ENCODE assay signal across 14 cellular contexts in genomic region chr21:38815060-38815405, GRCh38. TPM values are rescaled to one million over a fixed set of nuclear protein-coding genes. Genes with fewer than 3 reads are reported as not detected.
A peak's percentile ranks its signal among the peaks of the same experiment; 100 is the strongest.
DNase-seq lines count a peak whose midpoint lies in the region; TF ChIP-seq lines count a peak whose summit lies in the region.
"Had no signal": no experiment of that assay in that cellular context is flagged by ENCODE, and none has a peak within 500 bp of the region (broad histone marks: within the 10 kb centered on the region; RNA-seq: fewer than 3 reads in every experiment).

No MANE protein-coding gene starts in this region.

- H3K27me3 ChIP-seq in transverse colon, result no peaks in the 10 kb centered on the region
- H3K27me3 ChIP-seq: thyroid gland had no signal

- POLR2A ChIA-PET in activated CD4-positive, alpha-beta memory T cell treated with anti-CD3 and anti-CD28 coated beads, Interleukin-2, amount 10 ng/mL, durations not matched to agents 7 days and 5 days (lab: Charles Lee), result no interaction called here
- POLR2A ChIA-PET in GM10248 (lab: Yijun Ruan, JAX), result no interaction called here

- H3K27me3 Mint-ChIP-seq in activated T-cell treated with anti-CD3 and anti-CD28 coated beads, Interleukin-2, amount 50 U/mL, for 24 hours, result no peaks in the 10 kb centered on the region
- no peaks in the 10 kb centered on the region for H3K27me3 Mint-ChIP-seq in activated CD4-positive, alpha-beta memory T cell treated with anti-CD3 and anti-CD28 coated beads, Interleukin-2, amount 10 ng/mL, durations not matched to agents 7 days and 5 days

- no peak for DNase-seq in activated T-cell treated with anti-CD3 and anti-CD28 coated beads, Interleukin-2, amount 50 U/mL, for 24 hours
- DNase-seq in activated T-cell treated with anti-CD3 and anti-CD28 coated beads, Interleukin-2, amount 50 U/mL, for 48 hours, result no peak
- DNase-seq in SW480 (ENCODE audit: low spot score), result peak; percentile 18
- peak; percentile 88 for DNase-seq in iris pigment epithelial cell (ENCODE audit: low read depth)
- DNase-seq in transverse colon, result no peak
- DNase-seq in activated CD4-positive, alpha-beta memory T cell treated with anti-CD3 and anti-CD28 coated beads, Interleukin-2, amount 10 ng/mL, durations not matched to agents 7 days and 5 days, result no peak
- DNase-seq in GM10248 (ENCODE audit: extremely low spot score), result no peak
- no peak for DNase-seq in cerebellum (ENCODE audit: low spot score)
- DNase-seq: ACHN; activated CD4-positive, CD25-positive, alpha-beta regulatory T cell treated with anti-CD3 and anti-CD28 coated beads, Interleukin-2, amount 50 U/mL, for 72 hours; NCI-H2107; occipital lobe; thyroid gland had no signal

- TF ChIP-seq EP300 in transverse colon (IDR thresholded peaks at IDR 0.05; ENCODE audit: low read depth), result no peak

- peaks cover 37 to 93% (median 85%) of the 10 kb centered on the region in 4 donors for H3K4me1 ChIP-seq in transverse colon

- peaks cover 0 to 71% (median 28%) of the 10 kb centered on the region in 4 donors for H3K36me3 ChIP-seq in transverse colon

- TF ChIP-seq POLR2A in transverse colon (IDR thresholded peaks at IDR 0.05), result no peak

- whole genome bisulfite sequencing in transverse colon (ENCODE audit: low coverage in 1 of 2), 2 donors, result 30 to 62% methylated on average over 2 of the region's 2 CpGs

- no peaks in the 10 kb centered on the region for H3K9me3 Mint-ChIP-seq in activated T-cell treated with anti-CD3 and anti-CD28 coated beads, Interleukin-2, amount 50 U/mL, for 24 hours
- H3K9me3 Mint-ChIP-seq in activated CD4-positive, alpha-beta memory T cell treated with anti-CD3 and anti-CD28 coated beads, Interleukin-2, amount 10 ng/mL, durations not matched to agents 7 days and 5 days, result no peaks in the 10 kb centered on the region

- intact Hi-C loops in transverse colon (cut with DNase I; ENCODE audit: low total_unique reads), result no loop called here

- H3K4me3 ChIP-seq in transverse colon, result no peak overlapping the region
- H3K4me3 ChIP-seq: GM12878, thyroid gland had no signal

- H3K27ac Mint-ChIP-seq in activated T-cell treated with anti-CD3 and anti-CD28 coated beads, Interleukin-2, amount 50 U/mL, for 24 hours, result peak overlapping the region; percentile 9
- H3K27ac Mint-ChIP-seq in activated CD4-positive, alpha-beta memory T cell treated with anti-CD3 and anti-CD28 coated beads, Interleukin-2, amount 10 ng/mL, durations not matched to agents 7 days and 5 days, result no peak overlapping the region

- TF ChIP-seq CTCF in transverse colon (IDR thresholded peaks at IDR 0.05) (no peak), GM10248 (IDR thresholded peaks at IDR 0.05; ENCODE audit: control extremely low read depth, extremely low read depth, low read depth, missing control alignments) (no peak)

- no peaks in the 10 kb centered on the region for H3K9me3 ChIP-seq in transverse colon
- H3K9me3 ChIP-seq: thyroid gland had no signal

- in situ Hi-C loops in transverse colon (cut with MboI; ENCODE audit: low pct_ligation_motif_present in 1 of 4, low pct_unique_long_range_greater_than_20kb in 1 of 4, low sequenced_read_pairs in 3 of 4), result no loop called here

- no peak overlapping the region for H3K4me3 Mint-ChIP-seq in activated T-cell treated with anti-CD3 and anti-CD28 coated beads, Interleukin-2, amount 50 U/mL, for 24 hours
- no peak overlapping the region for H3K4me3 Mint-ChIP-seq in activated CD4-positive, alpha-beta memory T cell treated with anti-CD3 and anti-CD28 coated beads, Interleukin-2, amount 10 ng/mL, durations not matched to agents 7 days and 5 days

- peaks cover 24% of the 10 kb centered on the region for H3K4me1 Mint-ChIP-seq in activated T-cell treated with anti-CD3 and anti-CD28 coated beads, Interleukin-2, amount 50 U/mL, for 24 hours (ENCODE audit: low read depth)
- H3K4me1 Mint-ChIP-seq in activated CD4-positive, alpha-beta memory T cell treated with anti-CD3 and anti-CD28 coated beads, Interleukin-2, amount 10 ng/mL, durations not matched to agents 7 days and 5 days, result no peaks in the 10 kb centered on the region

- H3K27ac ChIP-seq in transverse colon, result peak overlapping the region; percentile 94 to 99 (median 98)

- peaks cover 97% of the 10 kb centered on the region for H3K36me3 Mint-ChIP-seq in activated T-cell treated with anti-CD3 and anti-CD28 coated beads, Interleukin-2, amount 50 U/mL, for 24 hours (ENCODE audit: low read depth)
- peaks cover 86% of the 10 kb centered on the region for H3K36me3 Mint-ChIP-seq in activated CD4-positive, alpha-beta memory T cell treated with anti-CD3 and anti-CD28 coated beads, Interleukin-2, amount 10 ng/mL, durations not matched to agents 7 days and 5 days (ENCODE audit: low read depth)

- CTCF ChIA-PET in activated CD4-positive, alpha-beta memory T cell treated with anti-CD3 and anti-CD28 coated beads, Interleukin-2, amount 10 ng/mL, durations not matched to agents 7 days and 5 days (lab: Charles Lee), result no interaction called here
- CTCF ChIA-PET in GM10248 (lab: Yijun Ruan, JAX), result interaction anchor here (1.9 kb wide), 1 partner anchor 12 kb away, joined by 5 read pairs; no protein-coding TSS in a partner anchor

RNA-seq across cellular contexts. Expression of gene ETS2, which starts 9.3 kb away (rescaled TPM):
- total RNA-seq in transverse colon (100 to 1,000 TPM in 3 of 4 donors, 10 to 100 TPM in 1; 55.1 to 174 (median 127) TPM), cerebellum (15.7 TPM)
- total RNA-seq in activated CD4-positive, alpha-beta memory T cell treated with anti-CD3 and anti-CD28 coated beads, Interleukin-2, amount 10 ng/mL, durations not matched to agents 7 days and 5 days, result 10 to 100 TPM; 11.4 to 11.5 TPM

Comparison
In these comparisons a context has a peak if more than half of its experiments do, and no peak if none do; other contexts are left out.
1. DNase-seq: peak in SW480 (single experiment) and iris pigment epithelial cell (single experiment); none in activated T-cell treated with anti-CD3 and anti-CD28 coated beads, Interleukin-2, amount 50 U/mL, for 24 hours (single experiment), activated T-cell treated with anti-CD3 and anti-CD28 coated beads, Interleukin-2, amount 50 U/mL, for 48 hours (0 of 2), transverse colon (single experiment), activated CD4-positive, alpha-beta memory T cell treated with anti-CD3 and anti-CD28 coated beads, Interleukin-2, amount 10 ng/mL, durations not matched to agents 7 days and 5 days (single experiment), GM10248 (single experiment) and cerebellum (single experiment).